1 cellular context compared by ENCODE assay signal in genomic region chr16:29362797-29363196, GRCh38. TPM values are rescaled to one million over a fixed set of nuclear protein-coding genes. Genes with fewer than 3 reads are reported as not detected.
"Had no signal": no experiment of that assay in that cellular context is flagged by ENCODE, and none has a peak within 500 bp of the region (broad histone marks: within the 10 kb centered on the region; RNA-seq: fewer than 3 reads in every experiment).

No MANE protein-coding gene starts in this region.

RNA-seq across cellular contexts. Expression of gene NPIPB11, which starts 43.7 kb away (rescaled TPM):
- total RNA-seq: SK-MEL-5 had no signal
